Comparison of ENCODE assay signal across 21 cellular contexts in the genomic region with DNA sequence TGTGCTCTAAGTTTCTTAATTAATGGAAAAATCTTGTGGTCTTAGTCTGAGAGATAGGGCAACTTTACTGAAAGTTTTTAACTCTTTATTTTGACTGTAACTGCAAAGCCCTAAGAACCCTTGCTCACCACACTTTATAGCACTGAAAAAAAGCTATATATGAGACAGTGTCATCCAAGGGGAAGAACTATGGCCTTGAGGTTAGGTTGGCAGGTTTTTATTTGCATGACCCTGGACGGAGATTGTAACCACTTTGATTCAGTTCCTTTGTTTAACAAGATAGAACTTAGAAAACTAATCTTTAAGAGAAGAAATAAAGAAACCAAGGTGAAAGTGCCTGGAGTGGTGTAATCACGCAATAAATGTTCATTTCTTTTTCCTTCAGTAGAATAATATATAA. TPM values are rescaled to one million over a fixed set of nuclear protein-coding genes. Genes with fewer than 3 reads are reported as not detected.
DNase-seq lines count a peak whose midpoint lies in the region; ATAC-seq and TF ChIP-seq lines count a peak whose summit lies in the region.
"Had no signal": no experiment of that assay in that cellular context is flagged by ENCODE, and none has a peak within 500 bp of the region (broad histone marks: within the 10 kb centered on the region; RNA-seq: fewer than 3 reads in every experiment).

No MANE protein-coding gene starts in this region.

- ATAC-seq in GM18502 (IDR thresholded peaks at IDR 0.05; ENCODE audit: poor library complexity, unreplicated experiment): peak; percentile 48
- peak; percentile 79 for ATAC-seq in GM21423 (IDR thresholded peaks at IDR 0.05; ENCODE audit: unreplicated experiment)
- peak; percentile 94 for ATAC-seq in HG03159 (IDR thresholded peaks at IDR 0.05; ENCODE audit: unreplicated experiment)
- ATAC-seq in memory B cell (ENCODE audit: low read depth): peak; percentile 96
- ATAC-seq in HG03135 (IDR thresholded peaks at IDR 0.05; ENCODE audit: unreplicated experiment): no peak
- ATAC-seq: HCT116, K562, SK-N-SH treated with all-trans-retinoic acid at 6 μM for 48 hours, T-helper 17 cell had no signal

- H3K4me1 Mint-ChIP-seq in memory B cell: no peaks in the 10 kb centered on the region
- H3K4me1 Mint-ChIP-seq in mesothelial cell of epicardium: no peaks in the 10 kb centered on the region
- H3K4me1 Mint-ChIP-seq: T-helper 17 cell had no signal

- H3K36me3 ChIP-seq in SJCRH30: no peaks in the 10 kb centered on the region
- H3K36me3 ChIP-seq: BLaER1 treated with 17β-estradiol and CSF1 and Interleukin-3, amounts not matched to agents 10 nM and 100 nM; MG63 had no signal

- no peak overlapping the region for H3K27ac ChIP-seq in SJCRH30
- H3K27ac ChIP-seq: BLaER1 treated with 17β-estradiol and CSF1 and Interleukin-3, amounts not matched to agents 10 nM and 100 nM had no signal

- no peak overlapping the region for H3K4me3 ChIP-seq in SJCRH30
- H3K4me3 ChIP-seq: BLaER1 treated with 17β-estradiol and CSF1 and Interleukin-3, amounts not matched to agents 10 nM and 100 nM; K562; MG63 had no signal

- TF ChIP-seq CTCF in mesothelial cell of epicardium (IDR thresholded peaks at IDR 0.05; ENCODE audit: unreplicated experiment): no peak

- H3K36me3 Mint-ChIP-seq in memory B cell (no peaks in the 10 kb centered on the region), mesothelial cell of epicardium (no peaks in the 10 kb centered on the region)

- no peaks in the 10 kb centered on the region for H3K27me3 ChIP-seq in SJCRH30
- H3K27me3 ChIP-seq: BLaER1 treated with 17β-estradiol and CSF1 and Interleukin-3, amounts not matched to agents 10 nM and 100 nM had no signal

- no peak overlapping the region for H3K4me3 Mint-ChIP-seq in memory B cell
- H3K4me3 Mint-ChIP-seq in mesothelial cell of epicardium: no peak overlapping the region
- H3K4me3 Mint-ChIP-seq: CD4-positive, alpha-beta T cell; T-helper 17 cell had no signal

- no peaks in the 10 kb centered on the region for H3K4me1 ChIP-seq in SJCRH30
- H3K4me1 ChIP-seq: BLaER1 treated with 17β-estradiol and CSF1 and Interleukin-3, amounts not matched to agents 10 nM and 100 nM had no signal

- no peaks in the 10 kb centered on the region for H3K9me3 ChIP-seq in SJCRH30 (replicated peaks)
- H3K9me3 ChIP-seq: BLaER1 treated with 17β-estradiol and CSF1 and Interleukin-3, amounts not matched to agents 10 nM and 100 nM; MG63 had no signal

- DNase-seq in memory B cell (ENCODE audit: low spot score in 2 of 2) (no peak), NCI-H1092 treated with DMSO at 0.1 percent for 48 hours (lab: John Stamatoyannopoulos, UW) (no peak), mesothelial cell of epicardium (ENCODE audit: low spot score in 2 of 2, unreplicated experiment in 2 of 2) (no peak), SJCRH30 (no peak)
- DNase-seq: AML-193; CD4-positive, alpha-beta T cell; MG63; NCI-H2029; NCI-H446; NCI-H524 treated with DMSO at 0.1 percent for 48 hours; NCI-H774; SIG-M5; T-helper 17 cell had no signal

- no peaks in the 10 kb centered on the region for H3K9me3 Mint-ChIP-seq in memory B cell
- H3K9me3 Mint-ChIP-seq in mesothelial cell of epicardium: no peaks in the 10 kb centered on the region
- H3K9me3 Mint-ChIP-seq: CD4-positive, alpha-beta T cell had no signal

- H3K27me3 Mint-ChIP-seq in memory B cell (peaks cover 2% of the 10 kb centered on the region), mesothelial cell of epicardium (ENCODE audit: low read depth) (no peaks in the 10 kb centered on the region)
- H3K27me3 Mint-ChIP-seq: CD4-positive, alpha-beta T cell had no signal

- H3K27ac Mint-ChIP-seq in memory B cell: no peak overlapping the region
- no peak overlapping the region for H3K27ac Mint-ChIP-seq in mesothelial cell of epicardium
- H3K27ac Mint-ChIP-seq: CD4-positive, alpha-beta T cell; T-helper 17 cell had no signal

RNA-seq across cellular contexts. Expression of a gene that starts 30.6 kb away (rescaled TPM):
- total RNA-seq in mesothelial cell of epicardium: 17.2 to 18.1 TPM (median 17.2 TPM) in 3 replicates
- total RNA-seq in SJCRH30 (2014; rRNA removed; shearing (Covaris generic)): 7.5 and 7.7 TPM in 2 replicates
